Comparison of ENCODE assay signal across 9 cellular contexts in genomic region chr3:28476194-28476593, GRCh38.
A peak's percentile ranks its signal among the peaks of the same experiment; 100 is the strongest.
DNase-seq lines count a peak whose midpoint lies in the region; TF ChIP-seq lines count a peak whose summit lies in the region.
"Had no signal": no experiment of that assay in that cellular context is flagged by ENCODE, and none has a peak within 500 bp of the region (broad histone marks: within the 10 kb centered on the region; RNA-seq: fewer than 3 reads in every experiment).

No MANE protein-coding gene starts in this region.

- H3K36me3 ChIP-seq in mesendoderm (ENCODE audit: control insufficient read depth, insufficient read depth, low read length), result no peaks in the 10 kb centered on the region
- H3K36me3 ChIP-seq: BLaER1 treated with 17β-estradiol and CSF1 and Interleukin-3, amounts not matched to agents 10 nM and 100 nM had no signal

- H3K23ac ChIP-seq in mesendoderm (ENCODE audit: low read length), result no peak overlapping the region

- H3K9me3 Mint-ChIP-seq in HFFc6, result peaks cover 9% of the 10 kb centered on the region; the same call in 1 of the 2 replicates

- no peak overlapping the region for H2AK5ac ChIP-seq in mesendoderm (ENCODE audit: low read length)

- no peak overlapping the region for H2BK120ac ChIP-seq in mesendoderm (ENCODE audit: low read depth, low read length)

- H3K4me2 ChIP-seq in mesendoderm (ENCODE audit: low read length), result no peak overlapping the region
- H3K4me2 ChIP-seq: BLaER1 treated with 17β-estradiol and CSF1 and Interleukin-3, amounts not matched to agents 10 nM and 100 nM had no signal

- no peaks in the 10 kb centered on the region for H3K36me3 Mint-ChIP-seq in HFFc6 (ENCODE audit: low read depth)

- H3K18ac ChIP-seq in mesendoderm (ENCODE audit: low read length), result no peak overlapping the region

- no peak overlapping the region for H3K27ac Mint-ChIP-seq in HFFc6

- H3K9ac ChIP-seq in mesendoderm (ENCODE audit: low read length), result no peak overlapping the region
- H3K9ac ChIP-seq: BLaER1 treated with 17β-estradiol and CSF1 and Interleukin-3, amounts not matched to agents 10 nM and 100 nM had no signal

- no peak overlapping the region for H3K27ac ChIP-seq in mesendoderm (ENCODE audit: low read depth, low read length)
- H3K27ac ChIP-seq: BLaER1 treated with 17β-estradiol and CSF1 and Interleukin-3, amounts not matched to agents 10 nM and 100 nM had no signal

- H3K79me1 ChIP-seq in mesendoderm (ENCODE audit: low read length), result no peaks in the 10 kb centered on the region

- no peak overlapping the region for H2BK15ac ChIP-seq in mesendoderm (replicated peaks; ENCODE audit: low read depth)

- H4K8ac ChIP-seq in mesendoderm (ENCODE audit: low read depth, low read length), result no peak overlapping the region

- peak; percentile 84 for TF ChIP-seq CTCF in HFFc6 (IDR thresholded peaks at IDR 0.05)

- no peaks in the 10 kb centered on the region for H3K27me3 Mint-ChIP-seq in HFFc6 (ENCODE audit: insufficient read depth)

- no peaks in the 10 kb centered on the region for H3K4me1 Mint-ChIP-seq in HFFc6 (ENCODE audit: low read depth)

- no peak overlapping the region for H2BK5ac ChIP-seq in mesendoderm (ENCODE audit: low read length)

- H3K27me3 ChIP-seq in mesendoderm (ENCODE audit: insufficient read depth, low read length, poor library complexity), result no peaks in the 10 kb centered on the region
- H3K27me3 ChIP-seq: BLaER1 treated with 17β-estradiol and CSF1 and Interleukin-3, amounts not matched to agents 10 nM and 100 nM had no signal

- H3K56ac ChIP-seq in mesendoderm (ENCODE audit: low read length), result no peak overlapping the region

- no peaks in the 10 kb centered on the region for H3K4me1 ChIP-seq in mesendoderm (ENCODE audit: control insufficient read depth, low read depth, low read length)
- H3K4me1 ChIP-seq: BLaER1 treated with 17β-estradiol and CSF1 and Interleukin-3, amounts not matched to agents 10 nM and 100 nM had no signal

- H3K79me2 ChIP-seq in mesendoderm (ENCODE audit: control insufficient read depth, insufficient read depth, low read length), result no peaks in the 10 kb centered on the region

- H3K4me3 ChIP-seq in mesendoderm (ENCODE audit: low read length), result no peak overlapping the region
- H3K4me3 ChIP-seq: BLaER1 treated with 17β-estradiol and CSF1 and Interleukin-3, amounts not matched to agents 10 nM and 100 nM had no signal

- no peak overlapping the region for H4K5ac ChIP-seq in mesendoderm (ENCODE audit: low read length)

- H3K4me3 Mint-ChIP-seq in HFFc6, result no peak overlapping the region

- H3K4ac ChIP-seq in mesendoderm (ENCODE audit: low read depth, low read length), result no peak overlapping the region

- DNase-seq in NCI-H1436 (lab: John Stamatoyannopoulos, UW) (peak; percentile 16), NCI-H1436 treated with DMSO at 0.1 percent for 48 hours (lab: John Stamatoyannopoulos, UW) (no peak), HFFc6 (peak; percentile 26), NCI-H2227 treated with DMSO at 0.1 percent for 48 hours (lab: John Stamatoyannopoulos, UW) (peak; percentile 0), cerebellar cortex (ENCODE audit: low spot score) (peak; percentile 41), mesendoderm (peak; percentile 62), HPDE6-E6E7 (ENCODE audit: extremely low spot score) (no peak)
- no peak for DNase-seq in activated naive CD4-positive, alpha-beta T cell (lab: John Stamatoyannopoulos, UW)

Comparison
In these comparisons a context has a peak if more than half of its experiments do, and no peak if none do; other contexts are left out.
1. DNase-seq: peak in NCI-H1436 (single experiment), HFFc6 (single experiment), NCI-H2227 treated with DMSO at 0.1 percent for 48 hours (single experiment), cerebellar cortex (single experiment) and mesendoderm (single experiment); none in NCI-H1436 treated with DMSO at 0.1 percent for 48 hours (single experiment), HPDE6-E6E7 (single experiment) and activated naive CD4-positive, alpha-beta T cell (0 of 4).